1 cellular context compared by ENCODE assay signal in genomic region chr12:23795494-23795893, GRCh38.
TF ChIP-seq lines count a peak whose summit lies in the region.

No MANE protein-coding gene starts in this region.

TF ChIP-seq in GM23338, 12 proteins besides CTCF, POLR2A, EP300 and RAD21 (continued from another document):
- TF ChIP-seq REST (IDR thresholded peaks at IDR 0.05; ENCODE audit: unreplicated experiment) (no peak), ZNF331 (CRISPR knock-in tag; IDR thresholded peaks at IDR 0.05; ENCODE audit: low read depth) (no peak), EZH2phosphoT487 (IDR thresholded peaks at IDR 0.05; ENCODE audit: unreplicated experiment) (no peak), ZNF114 (CRISPR knock-in tag; IDR thresholded peaks at IDR 0.05) (no peak), ETS1 (IDR thresholded peaks at IDR 0.05) (no peak), JUNB (IDR thresholded peaks at IDR 0.05; ENCODE audit: unreplicated experiment) (no peak), CREB1 (CRISPR knock-in tag; IDR thresholded peaks at IDR 0.05; ENCODE audit: low read depth) (no peak), EZH2 (IDR thresholded peaks at IDR 0.05; ENCODE audit: low read depth, unreplicated experiment) (no peak), NANOG (IDR thresholded peaks at IDR 0.05; ENCODE audit: borderline replicate concordance) (no peak)
TF ChIP-seq in GM23338: peak in this region for 0.
